Comparison of ENCODE assay signal across 8 cellular contexts in genomic region chr7:150368884-150369739, GRCh38. TPM values are rescaled to one million over a fixed set of nuclear protein-coding genes. Genes with fewer than 3 reads are reported as not detected.
DNase-seq lines count a peak whose midpoint lies in the region; ATAC-seq and TF ChIP-seq lines count a peak whose summit lies in the region.

No MANE protein-coding gene starts in this region.

- H3K9me2 ChIP-seq in GM23338 (ENCODE audit: insufficient read depth) (no peaks in the 10 kb centered on the region), Loucy (replicated peaks; ENCODE audit: low read depth, low read length) (no peaks in the 10 kb centered on the region)

- H3K4me3 Mint-ChIP-seq in GM23338 (peak overlapping the region; percentile 98), chondrocyte (ENCODE audit: unreplicated experiment) (peak overlapping the region; percentile 95)

- H3K9ac ChIP-seq in Loucy (ENCODE audit: low read depth, low read length, poor library complexity, severe bottlenecking): peak overlapping the region; percentile 100

- peaks cover 46% of the 10 kb centered on the region for H3K79me2 ChIP-seq in GM23338 (replicated peaks; ENCODE audit: insufficient read depth)
- H3K79me2 ChIP-seq in Loucy (ENCODE audit: insufficient read depth, low read length): peaks cover 66% of the 10 kb centered on the region

- ATAC-seq in GM23338: peak; percentile 63

- H3F3A ChIP-seq in GM23338 (replicated peaks; ENCODE audit: low read depth) (peaks cover 19% of the 10 kb centered on the region), Loucy (ENCODE audit: low read depth) (0 out of 2 replicates have a peak, but pooled peaks cover 8% of the 10 kb centered on the region)

- H3K27me3 ChIP-seq in GM23338 (ENCODE audit: insufficient read depth): no peaks in the 10 kb centered on the region
- peaks cover 6% of the 10 kb centered on the region for H3K27me3 ChIP-seq in Loucy (ENCODE audit: insufficient read depth, low read length, poor library complexity, severe bottlenecking)
- no peaks in the 10 kb centered on the region for H3K27me3 ChIP-seq in WERI-Rb-1 (ENCODE audit: insufficient read depth, low read depth, severe bottlenecking)

- no peak overlapping the region for H2AFZ ChIP-seq in GM23338
- no peak overlapping the region for H2AFZ ChIP-seq in Loucy (ENCODE audit: low read length)

- H3K4me1 Mint-ChIP-seq in GM23338 (peaks cover 53% of the 10 kb centered on the region), chondrocyte (ENCODE audit: low read depth) (peaks cover 29% of the 10 kb centered on the region)

- TF ChIP-seq CTCF in GM10266 (IDR thresholded peaks at IDR 0.05; ENCODE audit: control insufficient read depth, insufficient read depth, low read depth, missing control alignments) (no peak), GM23338 (conservative IDR thresholded peaks at IDR 0.05; ENCODE audit: low read depth in 2 of 2) (no peak), Loucy (conservative IDR thresholded peaks at IDR 0.05; ENCODE audit: low read length) (no peak), WERI-Rb-1 (IDR thresholded peaks at IDR 0.05; ENCODE audit: low read depth, low read length) (no peak), chondrocyte (IDR thresholded peaks at IDR 0.05) (no peak)

- H3K36me3 Mint-ChIP-seq in GM23338 (ENCODE audit: low read depth) (peaks cover 42% of the 10 kb centered on the region), chondrocyte (ENCODE audit: low read depth) (peaks cover 5% of the 10 kb centered on the region)

- no peaks in the 10 kb centered on the region for H3K9me3 ChIP-seq in Loucy (ENCODE audit: insufficient read depth, low read depth, low read length)
- H3K9me3 ChIP-seq in WERI-Rb-1 (ENCODE audit: severe bottlenecking): no peaks in the 10 kb centered on the region

- H4K20me1 ChIP-seq in GM23338 (replicated peaks; ENCODE audit: insufficient read depth) (peaks cover 5% of the 10 kb centered on the region), Loucy (ENCODE audit: insufficient read depth, low read length, poor library complexity, severe bottlenecking) (peaks cover 49% of the 10 kb centered on the region)

- peak overlapping the region; percentile 100 for H3K27ac Mint-ChIP-seq in GM23338
- H3K27ac Mint-ChIP-seq in chondrocyte (ENCODE audit: unreplicated experiment): peak overlapping the region; percentile 96

- H3K4me2 ChIP-seq in GM23338 (peak overlapping the region; percentile 96), Loucy (ENCODE audit: low read depth, low read length, poor library complexity, severe bottlenecking) (peak overlapping the region; percentile 89)

- H3K27ac ChIP-seq in GM23338 (ENCODE audit: low read depth) (peak overlapping the region; percentile 96), WERI-Rb-1 (peak overlapping the region; percentile 98)

- H3K27me3 Mint-ChIP-seq in GM23338 (ENCODE audit: insufficient read depth, low read depth, poor library complexity) (peaks cover 22% of the 10 kb centered on the region), chondrocyte (ENCODE audit: low read depth) (no peaks in the 10 kb centered on the region)

- 0 out of 2 replicates have a peak, but pooled peaks cover 3% of the 10 kb centered on the region for H3K36me3 ChIP-seq in GM23338 (ENCODE audit: insufficient read depth)
- H3K36me3 ChIP-seq in Loucy (ENCODE audit: insufficient read depth, low read length): peaks cover 17% of the 10 kb centered on the region; the same call in 1 of the 2 replicates
- peaks cover 52% of the 10 kb centered on the region for H3K36me3 ChIP-seq in WERI-Rb-1

- DNase-seq in GM10266 (ENCODE audit: extremely low spot score) (peak; percentile 80), GM23338 (ENCODE audit: low spot score) (peak; percentile 94), WERI-Rb-1 (peak; percentile 89), chondrocyte (ENCODE audit: low spot score) (no peak), kidney tubule cell (ENCODE audit: low spot score) (peak; percentile 89), NCI-H510A (lab: John Stamatoyannopoulos, UW) (no peak)
- peak; percentile 74 for DNase-seq in stimulated activated CD4-positive, alpha-beta T cell treated with anti-CD3 and anti-CD28 coated beads, Interleukin-4, amount 100 ng/mL, for 1 hour

- H3K9me3 Mint-ChIP-seq in GM23338: no peaks in the 10 kb centered on the region
- H3K9me3 Mint-ChIP-seq in chondrocyte (ENCODE audit: low read depth): no peaks in the 10 kb centered on the region

- H3K4me1 ChIP-seq in GM23338 (ENCODE audit: insufficient read depth) (peaks cover 42% of the 10 kb centered on the region), Loucy (ENCODE audit: insufficient read depth, low read length, poor library complexity, severe bottlenecking) (peaks cover 45% of the 10 kb centered on the region)

- H3K4me3 ChIP-seq in GM23338: peak overlapping the region; percentile 81
- peak overlapping the region; percentile 99 for H3K4me3 ChIP-seq in Loucy (ENCODE audit: low read length, poor library complexity, severe bottlenecking)
- H3K4me3 ChIP-seq in WERI-Rb-1 (ENCODE audit: low read depth, low read length): peak overlapping the region; percentile 69

TF ChIP-seq in GM23338, 12 proteins besides CTCF, POLR2A, EP300 and RAD21:
- TF ChIP-seq CREB1 (CRISPR knock-in tag; IDR thresholded peaks at IDR 0.05; ENCODE audit: low read depth) (peak; percentile 65), EZH2phosphoT487 (IDR thresholded peaks at IDR 0.05; ENCODE audit: unreplicated experiment) (no peak), ETS1 (IDR thresholded peaks at IDR 0.05) (peak; percentile 41; the same call in 1 of the 2 replicates), JUNB (IDR thresholded peaks at IDR 0.05; ENCODE audit: unreplicated experiment) (no peak), NANOG (IDR thresholded peaks at IDR 0.05; ENCODE audit: borderline replicate concordance) (no peak), REST (IDR thresholded peaks at IDR 0.05; ENCODE audit: unreplicated experiment) (no peak), ZNF114 (CRISPR knock-in tag; IDR thresholded peaks at IDR 0.05) (no peak), POLR2AphosphoS5 (IDR thresholded peaks at IDR 0.05; ENCODE audit: low read depth) (peak; percentile 59)
TF ChIP-seq in GM23338: peak in this region for 3.

RNA-seq across cellular contexts. Expression of gene REPIN1, which starts 0.5 kb away (rescaled TPM):
- 143 and 156 TPM in 2 replicates for total RNA-seq in GM23338 (2014; rRNA removed; shearing (Covaris generic))
- 29.2 and 29.8 TPM in 2 replicates for polyA plus RNA-seq in GM23338 (2016; fragmentation: Nextera tagmentation; extraction: Ambion mirVana)
- total RNA-seq in chondrocyte: 59.5 to 65.8 TPM (median 63.4 TPM) in 3 replicates

RNA-seq across cellular contexts. Expression of gene ZNF775, which starts 10.0 kb away (rescaled TPM):
- 35.2 and 38.2 TPM in 2 replicates for total RNA-seq in GM23338 (2014; rRNA removed; shearing (Covaris generic))
- 4.5 and 6.7 TPM in 2 replicates for polyA plus RNA-seq in GM23338 (2016; fragmentation: Nextera tagmentation; extraction: Ambion mirVana)
- 4.3 to 6.5 TPM (median 6.0 TPM) in 3 replicates for total RNA-seq in chondrocyte

RNA-seq across cellular contexts. Expression of gene RARRES2, which starts 27.7 kb away (rescaled TPM):
- 164 and 169 TPM in 2 replicates for total RNA-seq in GM23338 (2014; rRNA removed; shearing (Covaris generic))
- polyA plus RNA-seq in GM23338 (2016; fragmentation: Nextera tagmentation; extraction: Ambion mirVana): 314 and 317 TPM in 2 replicates
- 1.4 to 1.9 TPM (median 1.8 TPM) in 3 replicates for total RNA-seq in chondrocyte

RNA-seq across cellular contexts. Expression of gene ACTR3C, which starts 45.8 kb away (rescaled TPM):
- 1.5 and 5.8 TPM in 2 replicates for total RNA-seq in GM23338 (2014; rRNA removed; shearing (Covaris generic))
- polyA plus RNA-seq in GM23338 (2016; fragmentation: Nextera tagmentation; extraction: Ambion mirVana): 1.8 and 3.5 TPM in 2 replicates
- total RNA-seq in chondrocyte: 0.25 to 0.85 TPM in 2 of 3 replicates, not detected in the other

RNA-seq across cellular contexts. Expression of gene LRRC61, which starts 46.0 kb away (rescaled TPM):
- 67.6 and 75.2 TPM in 2 replicates for total RNA-seq in GM23338 (2014; rRNA removed; shearing (Covaris generic))
- 29.7 and 34.7 TPM in 2 replicates for polyA plus RNA-seq in GM23338 (2016; fragmentation: Nextera tagmentation; extraction: Ambion mirVana)
- total RNA-seq in chondrocyte: 1.5 to 1.7 TPM in 2 of 3 replicates, not detected in the other

Comparison
In these comparisons a context has a peak if more than half of its experiments do, and no peak if none do; other contexts are left out.
1. DNase-seq: peak in GM10266 (single experiment), GM23338 (single experiment), WERI-Rb-1 (single experiment), kidney tubule cell (single experiment) and stimulated activated CD4-positive, alpha-beta T cell treated with anti-CD3 and anti-CD28 coated beads, Interleukin-4, amount 100 ng/mL, for 1 hour (single experiment); none in chondrocyte (single experiment) and NCI-H510A (single experiment).
2. RNA of gene RARRES2, which starts 27.7 kb away (total RNA-seq): 164 to 169 TPM in GM23338; 1.4 to 1.9 TPM in chondrocyte; every median in the first group is over 10 times any median in the second.
3. Peak in every context shown above with its lines, with median percentiles within 50 percentile points of each other: H3K4me3 ChIP-seq.